In the genomic region with DNA sequence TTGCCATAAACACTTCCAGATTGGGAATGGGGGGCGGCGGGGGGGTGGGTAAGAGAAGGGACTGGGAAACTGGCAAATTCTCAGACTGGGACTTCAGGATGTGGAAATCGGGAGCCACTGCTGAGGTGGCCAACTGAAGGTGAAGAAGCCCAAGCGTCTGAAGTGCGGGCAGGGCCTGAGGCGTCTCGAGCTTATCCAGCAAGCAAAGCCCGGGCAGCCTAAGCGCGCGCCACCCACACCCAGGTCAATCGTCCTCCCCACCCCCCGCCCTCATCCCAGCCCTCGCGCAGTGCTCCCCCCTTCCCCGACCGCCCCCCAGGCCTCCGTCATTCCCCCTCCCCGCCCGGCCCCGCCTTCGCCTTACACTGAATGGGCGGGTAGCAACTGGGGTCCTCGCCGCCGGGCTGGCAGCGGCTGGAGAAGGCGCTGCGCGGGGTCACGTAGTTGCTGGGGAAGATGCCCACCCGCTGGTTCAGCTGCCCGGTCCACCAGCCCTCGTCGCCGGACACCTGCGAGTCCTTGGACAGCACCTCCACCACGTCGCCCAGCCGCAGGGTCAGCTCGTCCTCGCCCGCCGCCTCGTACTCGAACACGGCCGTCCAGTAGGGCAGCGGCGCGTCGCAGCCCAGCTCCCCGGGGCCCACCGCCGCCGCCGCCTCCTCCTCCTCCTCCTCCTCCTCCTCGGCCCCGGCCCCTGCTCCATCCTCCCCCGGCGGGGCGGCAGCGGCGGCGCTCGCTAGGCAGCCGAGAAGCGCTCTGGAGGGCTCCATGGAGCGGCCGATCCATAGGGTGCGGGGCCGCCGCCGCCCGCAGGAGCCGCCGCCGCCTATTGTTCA, we compare ENCODE assay signal across 1 cellular context.
A peak's percentile ranks its signal among the peaks of the same experiment; 100 is the strongest.
TF ChIP-seq lines count a peak whose summit lies in the region.

No MANE protein-coding gene starts in this region.

TF ChIP-seq in HepG2, 621 proteins besides CTCF, POLR2A, EP300 and RAD21 (continued from another document and continues in another):
- TF ChIP-seq, protein P1, sequence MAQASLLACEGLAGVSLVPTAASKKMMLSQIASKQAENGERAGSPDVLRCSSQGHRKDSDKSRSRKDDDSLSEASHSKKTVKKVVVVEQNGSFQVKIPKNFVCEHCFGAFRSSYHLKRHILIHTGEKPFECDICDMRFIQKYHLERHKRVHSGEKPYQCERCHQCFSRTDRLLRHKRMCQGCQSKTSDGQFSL (CRISPR knock-in tag; IDR thresholded peaks at IDR 0.05) = 0 out of 2 replicates have a peak, but pooled peaks have one; percentile 7
- TF ChIP-seq ZFX (CRISPR knock-in tag; IDR thresholded peaks at IDR 0.05; ENCODE audit: low read depth) (peak; percentile 22; the same call in 1 of the 2 replicates), TCF7L2 (IDR thresholded peaks at IDR 0.05; ENCODE audit: low read depth, low read length) (no peak), ZNF607 (CRISPR knock-in tag; IDR thresholded peaks at IDR 0.05; ENCODE audit: borderline replicate concordance) (0 out of 2 replicates have a peak, but pooled peaks have one; percentile 17), HDAC6 (IDR thresholded peaks at IDR 0.05; ENCODE audit: low read depth, low read length) (no peak), SOX6 (IDR thresholded peaks at IDR 0.05) (no peak), SOX6 (CRISPR knock-in tag; IDR thresholded peaks at IDR 0.05) (peak; percentile 18; the same call in 1 of the 2 replicates), NR0B2 (CRISPR knock-in tag; IDR thresholded peaks at IDR 0.05) (no peak), ZNF552 (CRISPR knock-in tag; IDR thresholded peaks at IDR 0.05; ENCODE audit: borderline replicate concordance) (no peak), NRL (CRISPR knock-in tag; IDR thresholded peaks at IDR 0.05; ENCODE audit: borderline replicate concordance) (peak; percentile 42; the same call in 1 of the 2 replicates), SP5 (CRISPR knock-in tag; IDR thresholded peaks at IDR 0.05; ENCODE audit: borderline replicate concordance, low read depth) (no peak), GABPB1 (CRISPR knock-in tag; IDR thresholded peaks at IDR 0.05) (peak; percentile 33; the same call in 1 of the 2 replicates), ZNF263 (CRISPR knock-in tag; IDR thresholded peaks at IDR 0.05) (peak; percentile 96), ZBTB7B (CRISPR knock-in tag; IDR thresholded peaks at IDR 0.05) (peak; percentile 52; the same call in 1 of the 2 replicates), HDAC1 (CRISPR knock-in tag; IDR thresholded peaks at IDR 0.05) (0 out of 2 replicates have a peak, but pooled peaks have one; percentile 34), TOE1 (CRISPR knock-in tag; IDR thresholded peaks at IDR 0.05) (no peak), ZNF768 (CRISPR knock-in tag; IDR thresholded peaks at IDR 0.05) (peak; percentile 33; the same call in 1 of the 2 replicates), MXI1 (IDR thresholded peaks at IDR 0.05; ENCODE audit: borderline replicate concordance, low read depth, low read length) (peak; percentile 1; the same call in 1 of the 3 replicates), PHF8 (CRISPR knock-in tag; IDR thresholded peaks at IDR 0.05) (peak; percentile 42; the same call in 1 of the 2 replicates), ZBTB14 (CRISPR knock-in tag; IDR thresholded peaks at IDR 0.05) (no peak), ZNF709 (CRISPR knock-in tag; IDR thresholded peaks at IDR 0.05) (0 out of 2 replicates have a peak, but pooled peaks have one; percentile 16), KDM5B (CRISPR knock-in tag; IDR thresholded peaks at IDR 0.05; ENCODE audit: borderline replicate concordance) (peak; percentile 56; the same call in 1 of the 2 replicates), ZNF564 (CRISPR knock-in tag; IDR thresholded peaks at IDR 0.05) (0 out of 2 replicates have a peak, but pooled peaks have one; percentile 38), ZNF777 (CRISPR knock-in tag; IDR thresholded peaks at IDR 0.05) (peak; percentile 95), ZNF891 (CRISPR knock-in tag; IDR thresholded peaks at IDR 0.05) (no peak)
- TF ChIP-seq, protein P2, sequence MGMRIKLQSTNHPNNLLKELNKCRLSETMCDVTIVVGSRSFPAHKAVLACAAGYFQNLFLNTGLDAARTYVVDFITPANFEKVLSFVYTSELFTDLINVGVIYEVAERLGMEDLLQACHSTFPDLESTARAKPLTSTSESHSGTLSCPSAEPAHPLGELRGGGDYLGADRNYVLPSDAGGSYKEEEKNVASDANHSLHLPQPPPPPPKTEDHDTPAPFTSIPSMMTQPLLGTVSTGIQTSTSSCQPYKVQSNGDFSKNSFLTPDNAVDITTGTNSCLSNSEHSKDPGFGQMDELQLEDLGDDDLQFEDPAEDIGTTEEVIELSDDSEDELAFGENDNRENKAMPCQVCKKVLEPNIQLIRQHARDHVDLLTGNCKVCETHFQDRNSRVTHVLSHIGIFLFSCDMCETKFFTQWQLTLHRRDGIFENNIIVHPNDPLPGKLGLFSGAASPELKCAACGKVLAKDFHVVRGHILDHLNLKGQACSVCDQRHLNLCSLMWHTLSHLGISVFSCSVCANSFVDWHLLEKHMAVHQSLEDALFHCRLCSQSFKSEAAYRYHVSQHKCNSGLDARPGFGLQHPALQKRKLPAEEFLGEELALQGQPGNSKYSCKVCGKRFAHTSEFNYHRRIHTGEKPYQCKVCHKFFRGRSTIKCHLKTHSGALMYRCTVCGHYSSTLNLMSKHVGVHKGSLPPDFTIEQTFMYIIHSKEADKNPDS (CRISPR knock-in tag; IDR thresholded peaks at IDR 0.05) = 0 out of 2 replicates have a peak, but pooled peaks have one; percentile 57
- TF ChIP-seq, protein P3, sequence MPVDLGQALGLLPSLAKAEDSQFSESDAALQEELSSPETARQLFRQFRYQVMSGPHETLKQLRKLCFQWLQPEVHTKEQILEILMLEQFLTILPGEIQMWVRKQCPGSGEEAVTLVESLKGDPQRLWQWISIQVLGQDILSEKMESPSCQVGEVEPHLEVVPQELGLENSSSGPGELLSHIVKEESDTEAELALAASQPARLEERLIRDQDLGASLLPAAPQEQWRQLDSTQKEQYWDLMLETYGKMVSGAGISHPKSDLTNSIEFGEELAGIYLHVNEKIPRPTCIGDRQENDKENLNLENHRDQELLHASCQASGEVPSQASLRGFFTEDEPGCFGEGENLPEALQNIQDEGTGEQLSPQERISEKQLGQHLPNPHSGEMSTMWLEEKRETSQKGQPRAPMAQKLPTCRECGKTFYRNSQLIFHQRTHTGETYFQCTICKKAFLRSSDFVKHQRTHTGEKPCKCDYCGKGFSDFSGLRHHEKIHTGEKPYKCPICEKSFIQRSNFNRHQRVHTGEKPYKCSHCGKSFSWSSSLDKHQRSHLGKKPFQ (CRISPR knock-in tag; IDR thresholded peaks at IDR 0.05; ENCODE audit: insufficient replicate concordance) = no peak
- TF ChIP-seq, protein P4, sequence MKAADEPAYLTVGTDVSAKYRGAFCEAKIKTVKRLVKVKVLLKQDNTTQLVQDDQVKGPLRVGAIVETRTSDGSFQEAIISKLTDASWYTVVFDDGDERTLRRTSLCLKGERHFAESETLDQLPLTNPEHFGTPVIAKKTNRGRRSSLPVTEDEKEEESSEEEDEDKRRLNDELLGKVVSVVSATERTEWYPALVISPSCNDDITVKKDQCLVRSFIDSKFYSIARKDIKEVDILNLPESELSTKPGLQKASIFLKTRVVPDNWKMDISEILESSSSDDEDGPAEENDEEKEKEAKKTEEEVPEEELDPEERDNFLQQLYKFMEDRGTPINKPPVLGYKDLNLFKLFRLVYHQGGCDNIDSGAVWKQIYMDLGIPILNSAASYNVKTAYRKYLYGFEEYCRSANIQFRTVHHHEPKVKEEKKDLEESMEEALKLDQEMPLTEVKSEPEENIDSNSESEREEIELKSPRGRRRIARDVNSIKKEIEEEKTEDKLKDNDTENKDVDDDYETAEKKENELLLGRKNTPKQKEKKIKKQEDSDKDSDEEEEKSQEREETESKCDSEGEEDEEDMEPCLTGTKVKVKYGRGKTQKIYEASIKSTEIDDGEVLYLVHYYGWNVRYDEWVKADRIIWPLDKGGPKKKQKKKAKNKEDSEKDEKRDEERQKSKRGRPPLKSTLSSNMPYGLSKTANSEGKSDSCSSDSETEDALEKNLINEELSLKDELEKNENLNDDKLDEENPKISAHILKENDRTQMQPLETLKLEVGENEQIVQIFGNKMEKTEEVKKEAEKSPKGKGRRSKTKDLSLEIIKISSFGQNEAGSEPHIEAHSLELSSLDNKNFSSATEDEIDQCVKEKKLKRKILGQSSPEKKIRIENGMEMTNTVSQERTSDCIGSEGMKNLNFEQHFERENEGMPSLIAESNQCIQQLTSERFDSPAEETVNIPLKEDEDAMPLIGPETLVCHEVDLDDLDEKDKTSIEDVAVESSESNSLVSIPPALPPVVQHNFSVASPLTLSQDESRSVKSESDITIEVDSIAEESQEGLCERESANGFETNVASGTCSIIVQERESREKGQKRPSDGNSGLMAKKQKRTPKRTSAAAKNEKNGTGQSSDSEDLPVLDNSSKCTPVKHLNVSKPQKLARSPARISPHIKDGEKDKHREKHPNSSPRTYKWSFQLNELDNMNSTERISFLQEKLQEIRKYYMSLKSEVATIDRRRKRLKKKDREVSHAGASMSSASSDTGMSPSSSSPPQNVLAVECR (CRISPR knock-in tag; IDR thresholded peaks at IDR 0.05; ENCODE audit: borderline replicate concordance) = peak; percentile 56
- TF ChIP-seq, protein P5, sequence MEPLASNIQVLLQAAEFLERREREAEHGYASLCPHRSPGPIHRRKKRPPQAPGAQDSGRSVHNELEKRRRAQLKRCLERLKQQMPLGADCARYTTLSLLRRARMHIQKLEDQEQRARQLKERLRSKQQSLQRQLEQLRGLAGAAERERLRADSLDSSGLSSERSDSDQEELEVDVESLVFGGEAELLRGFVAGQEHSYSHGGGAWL (CRISPR knock-in tag; IDR thresholded peaks at IDR 0.05) = peak; percentile 25; the same call in 1 of the 2 replicates
- TF ChIP-seq, protein P6, sequence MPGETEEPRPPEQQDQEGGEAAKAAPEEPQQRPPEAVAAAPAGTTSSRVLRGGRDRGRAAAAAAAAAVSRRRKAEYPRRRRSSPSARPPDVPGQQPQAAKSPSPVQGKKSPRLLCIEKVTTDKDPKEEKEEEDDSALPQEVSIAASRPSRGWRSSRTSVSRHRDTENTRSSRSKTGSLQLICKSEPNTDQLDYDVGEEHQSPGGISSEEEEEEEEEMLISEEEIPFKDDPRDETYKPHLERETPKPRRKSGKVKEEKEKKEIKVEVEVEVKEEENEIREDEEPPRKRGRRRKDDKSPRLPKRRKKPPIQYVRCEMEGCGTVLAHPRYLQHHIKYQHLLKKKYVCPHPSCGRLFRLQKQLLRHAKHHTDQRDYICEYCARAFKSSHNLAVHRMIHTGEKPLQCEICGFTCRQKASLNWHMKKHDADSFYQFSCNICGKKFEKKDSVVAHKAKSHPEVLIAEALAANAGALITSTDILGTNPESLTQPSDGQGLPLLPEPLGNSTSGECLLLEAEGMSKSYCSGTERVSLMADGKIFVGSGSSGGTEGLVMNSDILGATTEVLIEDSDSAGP (CRISPR knock-in tag; IDR thresholded peaks at IDR 0.05; ENCODE audit: borderline replicate concordance) = peak; percentile 55; the same call in 1 of the 2 replicates
- TF ChIP-seq, protein P7, sequence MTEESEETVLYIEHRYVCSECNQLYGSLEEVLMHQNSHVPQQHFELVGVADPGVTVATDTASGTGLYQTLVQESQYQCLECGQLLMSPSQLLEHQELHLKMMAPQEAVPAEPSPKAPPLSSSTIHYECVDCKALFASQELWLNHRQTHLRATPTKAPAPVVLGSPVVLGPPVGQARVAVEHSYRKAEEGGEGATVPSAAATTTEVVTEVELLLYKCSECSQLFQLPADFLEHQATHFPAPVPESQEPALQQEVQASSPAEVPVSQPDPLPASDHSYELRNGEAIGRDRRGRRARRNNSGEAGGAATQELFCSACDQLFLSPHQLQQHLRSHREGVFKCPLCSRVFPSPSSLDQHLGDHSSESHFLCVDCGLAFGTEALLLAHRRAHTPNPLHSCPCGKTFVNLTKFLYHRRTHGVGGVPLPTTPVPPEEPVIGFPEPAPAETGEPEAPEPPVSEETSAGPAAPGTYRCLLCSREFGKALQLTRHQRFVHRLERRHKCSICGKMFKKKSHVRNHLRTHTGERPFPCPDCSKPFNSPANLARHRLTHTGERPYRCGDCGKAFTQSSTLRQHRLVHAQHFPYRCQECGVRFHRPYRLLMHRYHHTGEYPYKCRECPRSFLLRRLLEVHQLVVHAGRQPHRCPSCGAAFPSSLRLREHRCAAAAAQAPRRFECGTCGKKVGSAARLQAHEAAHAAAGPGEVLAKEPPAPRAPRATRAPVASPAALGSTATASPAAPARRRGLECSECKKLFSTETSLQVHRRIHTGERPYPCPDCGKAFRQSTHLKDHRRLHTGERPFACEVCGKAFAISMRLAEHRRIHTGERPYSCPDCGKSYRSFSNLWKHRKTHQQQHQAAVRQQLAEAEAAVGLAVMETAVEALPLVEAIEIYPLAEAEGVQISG (CRISPR knock-in tag; IDR thresholded peaks at IDR 0.05) = peak; percentile 7; the same call in 1 of the 2 replicates
- TF ChIP-seq, protein P8, sequence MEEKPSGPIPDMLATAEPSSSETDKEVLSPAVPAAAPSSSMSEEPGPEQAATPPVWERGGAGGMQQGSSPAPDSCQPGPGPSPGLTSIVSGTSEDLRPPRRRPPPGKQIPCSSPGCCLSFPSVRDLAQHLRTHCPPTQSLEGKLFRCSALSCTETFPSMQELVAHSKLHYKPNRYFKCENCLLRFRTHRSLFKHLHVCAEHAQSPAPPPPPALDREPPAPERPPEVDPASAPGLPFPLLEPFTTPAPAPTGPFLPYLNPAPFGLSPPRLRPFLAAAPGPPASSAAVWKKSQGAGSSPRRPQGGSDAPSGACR (CRISPR knock-in tag; IDR thresholded peaks at IDR 0.05) = 0 out of 2 replicates have a peak, but pooled peaks have one; percentile 49
- TF ChIP-seq, protein P9, sequence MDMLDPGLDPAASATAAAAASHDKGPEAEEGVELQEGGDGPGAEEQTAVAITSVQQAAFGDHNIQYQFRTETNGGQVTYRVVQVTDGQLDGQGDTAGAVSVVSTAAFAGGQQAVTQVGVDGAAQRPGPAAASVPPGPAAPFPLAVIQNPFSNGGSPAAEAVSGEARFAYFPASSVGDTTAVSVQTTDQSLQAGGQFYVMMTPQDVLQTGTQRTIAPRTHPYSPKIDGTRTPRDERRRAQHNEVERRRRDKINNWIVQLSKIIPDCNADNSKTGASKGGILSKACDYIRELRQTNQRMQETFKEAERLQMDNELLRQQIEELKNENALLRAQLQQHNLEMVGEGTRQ (IDR thresholded peaks at IDR 0.05; ENCODE audit: low read depth, low read length) = no peak
- TF ChIP-seq, protein P9 (CRISPR knock-in tag; IDR thresholded peaks at IDR 0.05; ENCODE audit: borderline replicate concordance) = no peak
